8 cellular contexts compared by ENCODE assay signal in the genomic region with DNA sequence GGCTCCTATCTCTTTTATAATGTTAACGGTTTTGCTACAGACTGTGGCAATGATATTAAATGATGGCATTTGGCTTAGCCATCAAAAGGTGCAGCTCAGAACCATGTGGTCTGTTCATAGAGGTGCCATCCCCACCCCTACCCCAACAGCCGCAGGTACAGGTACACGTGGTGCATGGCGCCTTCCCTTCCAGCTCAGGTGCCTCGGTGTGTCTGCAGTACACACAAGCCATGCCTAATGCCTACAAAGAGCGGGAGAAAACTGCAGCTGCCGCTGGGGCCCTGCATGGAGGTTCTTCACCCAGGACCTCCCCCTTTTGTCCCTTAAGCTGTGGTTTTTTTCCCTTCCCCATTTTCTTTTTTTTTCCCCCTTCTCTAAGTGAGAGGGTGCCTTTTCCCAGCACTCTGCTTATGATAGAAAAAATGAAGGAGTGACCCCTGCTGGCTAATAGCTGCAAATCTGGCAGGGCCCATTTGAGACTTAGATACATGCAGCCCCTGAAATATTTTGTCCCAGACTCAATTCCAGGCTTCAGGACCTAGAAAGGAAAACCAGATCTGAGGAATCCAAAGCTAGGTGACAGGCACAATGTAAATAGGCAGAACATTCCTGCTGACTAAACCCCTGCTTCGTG. TPM values are rescaled to one million over a fixed set of nuclear protein-coding genes. Genes with fewer than 3 reads are reported as not detected.
A peak's percentile ranks its signal among the peaks of the same experiment; 100 is the strongest.
DNase-seq lines count a peak whose midpoint lies in the region; ATAC-seq and TF ChIP-seq lines count a peak whose summit lies in the region.

No MANE protein-coding gene starts in this region.

- H3K4me3 ChIP-seq in DOHH2 (ENCODE audit: low read length) = no peak overlapping the region

- H3K27me3 ChIP-seq in DOHH2 (ENCODE audit: control insufficient read depth, low read length) = no peaks in the 10 kb centered on the region

- no peaks in the 10 kb centered on the region for H3K36me3 Mint-ChIP-seq in WTC11

- peaks cover 20% of the 10 kb centered on the region for H3K9me3 Mint-ChIP-seq in WTC11

- H3F3A ChIP-seq in DOHH2 (ENCODE audit: control insufficient read depth, insufficient read depth) = no peaks in the 10 kb centered on the region

- DNase-seq in HEK293T (ENCODE audit: extremely low spot score) (peak; percentile 30), WTC11 (ENCODE audit: low spot score) (no peak), kidney tubule cell (ENCODE audit: low spot score) (peak; percentile 14), G401 (ENCODE audit: low spot score) (no peak)

- H3K27ac Mint-ChIP-seq in WTC11 = no peak overlapping the region

- H3K27me3 Mint-ChIP-seq in WTC11 (ENCODE audit: low read depth) = peaks cover 10% of the 10 kb centered on the region

- no peaks in the 10 kb centered on the region for H3K9me3 ChIP-seq in DOHH2 (ENCODE audit: control insufficient read depth, insufficient read depth, low read length)

- H3K4me1 ChIP-seq in DOHH2 (ENCODE audit: control insufficient read depth, low read length) = no peaks in the 10 kb centered on the region

- CTCF ChIA-PET in HEK293T (lab: Yijun Ruan, JAX) (interaction anchor here (1.0 to 1.6 kb wide), 2 partner anchors 12 to 364 kb away, joined by 3 to 5 read pairs; no protein-coding TSS in a partner anchor), WTC11 (lab: Charles Lee) (interaction anchor here (0.7 to 2.2 kb wide), 12 partner anchors 8 to 372 kb away, joined by 3 to 24 read pairs (median 4); no protein-coding TSS in a partner anchor)

- no peak overlapping the region for H3K4me3 Mint-ChIP-seq in WTC11

- POLR2A ChIA-PET in HEK293T (lab: Yijun Ruan, JAX) = no interaction called here
- POLR2A ChIA-PET in WTC11 (lab: Charles Lee) = no interaction called here

- no peaks in the 10 kb centered on the region for H3K79me2 ChIP-seq in DOHH2 (ENCODE audit: control insufficient read depth, low read length)

- no peaks in the 10 kb centered on the region for H4K20me1 ChIP-seq in DOHH2 (ENCODE audit: control insufficient read depth, insufficient read depth, low read depth, low read length)

- H3K27ac ChIP-seq in DOHH2 (ENCODE audit: low read depth, low read length) = no peak overlapping the region

- in situ Hi-C loops in G401 (cut with HindIII; ENCODE audit: low sequenced_read_pairs) = no loop called here

- TF ChIP-seq CTCF in DOHH2 (IDR thresholded peaks at IDR 0.05; ENCODE audit: low read depth, low read length, poor library complexity, severe bottlenecking) (peak; percentile 56), WTC11 (IDR thresholded peaks at IDR 0.05) (no peak)

- no peaks in the 10 kb centered on the region; the same call in 1 of the 2 replicates for H3K9me2 ChIP-seq in DOHH2 (replicated peaks; ENCODE audit: control insufficient read depth, low read length)

- no peaks in the 10 kb centered on the region for H3K36me3 ChIP-seq in DOHH2 (ENCODE audit: control insufficient read depth, low read length)

- H3K4me1 Mint-ChIP-seq in WTC11 = no peaks in the 10 kb centered on the region

- peak; percentile 93 for ATAC-seq in WTC11
- ATAC-seq in GM19035 (IDR thresholded peaks at IDR 0.05; ENCODE audit: unreplicated experiment) = no peak
- no peak for ATAC-seq in esophagus mucosa
- no peak for ATAC-seq in GM21786 (IDR thresholded peaks at IDR 0.05; ENCODE audit: unreplicated experiment)

- no peak overlapping the region for H3K4me2 ChIP-seq in DOHH2 (ENCODE audit: low read length)

TF ChIP-seq in HEK293T, 16 proteins besides CTCF, POLR2A, EP300 and RAD21:
- TF ChIP-seq ELF4 (IDR thresholded peaks at IDR 0.05) (no peak), FOXK2 (IDR thresholded peaks at IDR 0.05) (no peak)
TF ChIP-seq in HEK293T: peak in this region for 0.

TF ChIP-seq in WTC11, 78 proteins besides CTCF, POLR2A, EP300 and RAD21:
- TF ChIP-seq USF2 (CRISPR knock-in tag; IDR thresholded peaks at IDR 0.05) (no peak), ZNF219 (CRISPR knock-in tag; IDR thresholded peaks at IDR 0.05; ENCODE audit: borderline replicate concordance) (no peak), CBFB (CRISPR knock-in tag; IDR thresholded peaks at IDR 0.05; ENCODE audit: low read depth) (no peak), FOXP1 (CRISPR knock-in tag; IDR thresholded peaks at IDR 0.05; ENCODE audit: borderline replicate concordance) (no peak), ZNF423 (CRISPR knock-in tag; IDR thresholded peaks at IDR 0.05) (no peak), SP1 (CRISPR knock-in tag; conservative IDR thresholded peaks at IDR 0.05) (no peak), NFATC4 (CRISPR knock-in tag; IDR thresholded peaks at IDR 0.05) (no peak), GTF2I (CRISPR knock-in tag; conservative IDR thresholded peaks at IDR 0.05) (no peak), RORB (CRISPR knock-in tag; IDR thresholded peaks at IDR 0.05) (no peak), NR1H2 (CRISPR knock-in tag; IDR thresholded peaks at IDR 0.05) (no peak)
- TF ChIP-seq, protein P1, sequence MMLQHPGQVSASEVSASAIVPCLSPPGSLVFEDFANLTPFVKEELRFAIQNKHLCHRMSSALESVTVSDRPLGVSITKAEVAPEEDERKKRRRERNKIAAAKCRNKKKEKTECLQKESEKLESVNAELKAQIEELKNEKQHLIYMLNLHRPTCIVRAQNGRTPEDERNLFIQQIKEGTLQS (CRISPR knock-in tag; conservative IDR thresholded peaks at IDR 0.05) = no peak
- TF ChIP-seq, protein P2, sequence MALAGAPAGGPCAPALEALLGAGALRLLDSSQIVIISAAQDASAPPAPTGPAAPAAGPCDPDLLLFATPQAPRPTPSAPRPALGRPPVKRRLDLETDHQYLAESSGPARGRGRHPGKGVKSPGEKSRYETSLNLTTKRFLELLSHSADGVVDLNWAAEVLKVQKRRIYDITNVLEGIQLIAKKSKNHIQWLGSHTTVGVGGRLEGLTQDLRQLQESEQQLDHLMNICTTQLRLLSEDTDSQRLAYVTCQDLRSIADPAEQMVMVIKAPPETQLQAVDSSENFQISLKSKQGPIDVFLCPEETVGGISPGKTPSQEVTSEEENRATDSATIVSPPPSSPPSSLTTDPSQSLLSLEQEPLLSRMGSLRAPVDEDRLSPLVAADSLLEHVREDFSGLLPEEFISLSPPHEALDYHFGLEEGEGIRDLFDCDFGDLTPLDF (CRISPR knock-in tag; IDR thresholded peaks at IDR 0.05) = no peak
TF ChIP-seq in WTC11: peak in this region for 0.

RNA-seq across cellular contexts. Expression of gene OR52M1, which starts 6.5 kb away (rescaled TPM):
- total RNA-seq in WTC11 (2021) = not detected in 3 replicates
- not detected for total RNA-seq in esophagus mucosa
- not detected in 2 replicates for total RNA-seq in G401 (2014; rRNA removed; shearing (Covaris generic))

RNA-seq across cellular contexts. Expression of gene OR52I2, which starts 30.1 kb away (rescaled TPM):
- total RNA-seq in WTC11 (2021) = not detected in 3 replicates
- not detected for total RNA-seq in esophagus mucosa
- not detected in 2 replicates for total RNA-seq in G401 (2014; rRNA removed; shearing (Covaris generic))

RNA-seq across cellular contexts. Expression of gene OR52I1, which starts 42.4 kb away (rescaled TPM):
- total RNA-seq in WTC11 (2021) (not detected in 3 replicates), esophagus mucosa (not detected)
- total RNA-seq in G401 (2014; rRNA removed; shearing (Covaris generic)) = not detected in 2 replicates

RNA-seq across cellular contexts. Expression of gene TRIM68, which starts 56.6 kb away (rescaled TPM):
- total RNA-seq in WTC11 (2021) (8.2 to 10.7 TPM (median 8.7 TPM) in 3 replicates), esophagus mucosa (4.7 TPM)
- 9.2 and 33.6 TPM in 2 replicates for total RNA-seq in G401 (2014; rRNA removed; shearing (Covaris generic))

Comparison
In these comparisons a context has a peak if more than half of its experiments do, and no peak if none do; other contexts are left out.
1. DNase-seq: peak in HEK293T (single experiment) and kidney tubule cell (single experiment); none in WTC11 (single experiment) and G401 (single experiment).